In the genomic region with DNA sequence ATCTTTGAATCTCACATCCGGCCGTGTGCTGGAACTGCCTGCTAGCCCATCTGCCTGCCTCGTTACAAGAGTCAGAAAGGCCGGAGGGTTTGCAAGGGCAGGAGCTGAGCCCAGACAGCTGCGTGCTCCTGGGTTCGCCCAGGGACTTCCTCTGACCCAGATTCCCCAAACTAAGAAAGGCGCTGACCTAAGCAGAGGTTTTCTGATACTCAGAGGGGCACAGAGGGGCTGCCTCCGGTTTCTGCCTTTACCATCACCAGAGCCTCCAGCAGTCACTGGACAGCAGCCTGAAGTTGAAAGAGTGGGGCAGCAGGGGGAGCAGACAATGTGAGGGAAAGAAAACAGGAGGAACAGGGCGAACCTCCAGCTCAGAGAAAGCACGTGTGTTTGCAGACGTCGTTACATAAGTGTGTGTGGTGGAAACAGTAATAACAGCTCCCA, we compare ENCODE assay signal across 1 cellular context.
TF ChIP-seq lines count a peak whose summit lies in the region.

No MANE protein-coding gene starts in this region.

TF ChIP-seq in IMR-90, 13 proteins besides CTCF, POLR2A, EP300 and RAD21:
- TF ChIP-seq FOS (IDR thresholded peaks at IDR 0.05; ENCODE audit: low read depth, low read length) (no peak), SMC3 (IDR thresholded peaks at IDR 0.05; ENCODE audit: low read depth, low read length) (peak; percentile 11; the same call in 1 of the 2 replicates), MAZ (IDR thresholded peaks at IDR 0.05; ENCODE audit: borderline replicate concordance, low read depth, low read length) (no peak), CHD1 (IDR thresholded peaks at IDR 0.05; ENCODE audit: low read depth, low read length) (no peak), CEBPB (IDR thresholded peaks at IDR 0.05; ENCODE audit: low read depth, low read length) (no peak)
- TF ChIP-seq, protein P1, sequence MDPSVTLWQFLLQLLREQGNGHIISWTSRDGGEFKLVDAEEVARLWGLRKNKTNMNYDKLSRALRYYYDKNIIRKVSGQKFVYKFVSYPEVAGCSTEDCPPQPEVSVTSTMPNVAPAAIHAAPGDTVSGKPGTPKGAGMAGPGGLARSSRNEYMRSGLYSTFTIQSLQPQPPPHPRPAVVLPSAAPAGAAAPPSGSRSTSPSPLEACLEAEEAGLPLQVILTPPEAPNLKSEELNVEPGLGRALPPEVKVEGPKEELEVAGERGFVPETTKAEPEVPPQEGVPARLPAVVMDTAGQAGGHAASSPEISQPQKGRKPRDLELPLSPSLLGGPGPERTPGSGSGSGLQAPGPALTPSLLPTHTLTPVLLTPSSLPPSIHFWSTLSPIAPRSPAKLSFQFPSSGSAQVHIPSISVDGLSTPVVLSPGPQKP (IDR thresholded peaks at IDR 0.05; ENCODE audit: borderline replicate concordance, low read depth, low read length): no peak
